In the genomic region with DNA sequence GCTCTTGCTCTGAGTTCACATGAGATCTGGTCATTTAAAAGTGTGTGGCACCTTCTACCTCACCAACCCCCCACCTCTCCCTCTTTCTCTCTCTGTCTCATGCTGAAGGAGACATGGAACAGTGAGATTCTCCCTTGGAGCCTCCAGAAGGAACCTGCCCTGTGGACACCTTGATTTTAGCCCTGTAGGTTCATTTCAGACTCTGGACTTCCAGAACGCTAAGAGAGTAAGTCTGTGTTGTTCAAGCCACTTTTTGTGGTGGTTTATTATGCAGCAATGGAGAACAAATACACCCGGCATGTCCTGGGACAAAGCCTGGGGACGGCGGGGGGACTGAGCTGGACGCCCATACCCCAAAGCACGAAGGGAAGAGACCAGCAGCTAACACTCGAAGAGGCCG, we compare ENCODE assay signal across 21 cellular contexts. TPM values are rescaled to one million over a fixed set of nuclear protein-coding genes. Genes with fewer than 3 reads are reported as not detected.
DNase-seq lines count a peak whose midpoint lies in the region; ATAC-seq, FAIRE-seq and TF ChIP-seq lines count a peak whose summit lies in the region.
"Had no signal": no experiment of that assay in that cellular context is flagged by ENCODE, and none has a peak within 500 bp of the region (broad histone marks: within the 10 kb centered on the region; RNA-seq: fewer than 3 reads in every experiment).

No MANE protein-coding gene starts in this region.

- no peaks in the 10 kb centered on the region for H3K9me1 ChIP-seq in K562 (ENCODE audit: control insufficient read depth, insufficient read depth, low read length)

- no peaks in the 10 kb centered on the region for H3K27me3 Mint-ChIP-seq in natural killer cell treated with Interleukin-12 subunit alpha and Interleukin-12 subunit beta and Interleukin-15 and Interleukin-18, amount 100 ng/mL, for 72 hours
- H3K27me3 Mint-ChIP-seq in natural killer cell (ENCODE audit: low read depth in 2 of 2), result no peaks in the 10 kb centered on the region

- no peak for FAIRE-seq in K562 (lab: Jason Lieb, UNC)

- DNase-seq in natural killer cell treated with Interleukin-12 subunit alpha and Interleukin-12 subunit beta and Interleukin-15 and Interleukin-18, amount 100 ng/mL, for 72 hours (ENCODE audit: low spot score), result no peak
- DNase-seq in natural killer cell (no peak), K562 (ENCODE audit: extremely low read depth in 1 of 4, low spot score in 3 of 4) (peak in 1 of 4 experiments; percentile 10), sciatic nerve (ENCODE audit: low spot score) (peak; percentile 3), GM20000 (ENCODE audit: low spot score) (no peak), NCI-H345 treated with DMSO at 0.1 percent for 48 hours (lab: John Stamatoyannopoulos, UW; ENCODE audit: unreplicated experiment) (no peak), NCI-H82 (lab: John Stamatoyannopoulos, UW) (no peak)
- DNase-seq: DMS79 treated with DMSO at 0.1 percent for 48 hours; HCEC 1CT; NCI-H1105; NCI-H2081; NCI-H2171 treated with DMSO at 0.1 percent for 48 hours; NCI-H446 treated with DMSO at 0.1 percent for 48 hours; NCI-H69; NK-92 treated with Interleukin-12 subunit alpha and Interleukin-12 subunit beta, amount 100 ng/mL, for 24 hours; OCI-M1; SHP77 had no signal

- H3K79me2 ChIP-seq in K562 (ENCODE audit: control insufficient read depth, insufficient read depth, low read length), result no peaks in the 10 kb centered on the region

- in situ Hi-C loops in K562 (cut with MboI), result no loop called here

- no peaks in the 10 kb centered on the region for H4K20me1 ChIP-seq in K562 (replicated peaks; ENCODE audit: control insufficient read depth, insufficient read depth, low read length)

- peaks cover 41 to 44% of the 10 kb centered on the region in 2 donors for H3K4me1 Mint-ChIP-seq in natural killer cell treated with Interleukin-12 subunit alpha and Interleukin-12 subunit beta and Interleukin-15 and Interleukin-18, amount 100 ng/mL, for 72 hours (ENCODE audit: low read depth in 2 of 2)
- H3K4me1 Mint-ChIP-seq in natural killer cell, result peaks cover 38 to 40% of the 10 kb centered on the region in 2 donors

- no peak for TF ChIP-seq CTCF in natural killer cell (IDR thresholded peaks at IDR 0.05)
- TF ChIP-seq CTCF in K562 (IDR thresholded peaks at IDR 0.05 in 2 of 3, conservative IDR thresholded peaks at IDR 0.05 in 1 of 3; ENCODE audit: insufficient read depth in 2 of 3, low read depth in 1 of 3, low read length in 3 of 3), result no peak
- TF ChIP-seq CTCF in GM20000 (IDR thresholded peaks at IDR 0.05; ENCODE audit: extremely low read depth, missing control alignments), result no peak

- H3K36me3 ChIP-seq in K562 (ENCODE audit: control insufficient read depth, insufficient read depth, low read length), result no peaks in the 10 kb centered on the region

- no peaks in the 10 kb centered on the region for H3K9me3 Mint-ChIP-seq in natural killer cell treated with Interleukin-12 subunit alpha and Interleukin-12 subunit beta and Interleukin-15 and Interleukin-18, amount 100 ng/mL, for 72 hours
- no peaks in the 10 kb centered on the region for H3K9me3 Mint-ChIP-seq in natural killer cell

- CTCF ChIA-PET in K562 (lab: Yijun Ruan, JAX; ENCODE audit: low intra/inter-chr PET ratio), result no interaction called here

- intact Hi-C loops in natural killer cell (cut with micrococcal nuclease) (no loop called here), K562 (cut with micrococcal nuclease) (no loop called here), sciatic nerve (cut with DNase I) (no loop called here)

- H3K27me3 ChIP-seq in K562 (ENCODE audit: control insufficient read depth in 2 of 2, insufficient read depth in 2 of 2, low read length in 2 of 2), result no peaks in the 10 kb centered on the region

- no peak for TF ChIP-seq EP300 in K562 (IDR thresholded peaks at IDR 0.05; ENCODE audit: low read length)

- H3K9me3 ChIP-seq in K562 (replicated peaks; ENCODE audit: control insufficient read depth, insufficient read depth, low read depth, low read length), result no peaks in the 10 kb centered on the region

- no peak overlapping the region for H3K4me3 ChIP-seq in K562
- H3K4me3 ChIP-seq: GM23248, SK-N-MC had no signal

- H2AFZ ChIP-seq in K562 (ENCODE audit: low read depth, low read length), result no peak overlapping the region
- H2AFZ ChIP-seq: GM23248 had no signal

- no peak overlapping the region for H3K4me3 Mint-ChIP-seq in natural killer cell treated with Interleukin-12 subunit alpha and Interleukin-12 subunit beta and Interleukin-15 and Interleukin-18, amount 100 ng/mL, for 72 hours
- no peak overlapping the region for H3K4me3 Mint-ChIP-seq in natural killer cell

- BruUV-seq in K562 (replicated peaks; lab: Mats Ljungman, UMichigan), result no TSS peak

- WGBS in K562 (ENCODE audit: insufficient coverage, low coverage, missing lambda C conversion rate), result 22% methylated on average over 8 of the region's 8 CpGs

- no peaks in the 10 kb centered on the region for H3K36me3 Mint-ChIP-seq in natural killer cell treated with Interleukin-12 subunit alpha and Interleukin-12 subunit beta and Interleukin-15 and Interleukin-18, amount 100 ng/mL, for 72 hours
- H3K36me3 Mint-ChIP-seq in natural killer cell, result no peaks in the 10 kb centered on the region
- H3K36me3 Mint-ChIP-seq: CD14-positive monocyte had no signal

- POLR2A ChIA-PET in K562 (lab: Yijun Ruan, JAX), result interaction anchor here (0.6 to 1.3 kb wide), 5 partner anchors 12 to 313 kb away, joined by 3 to 5 read pairs (median 3); a partner anchor contains a TSS

- H3K27ac ChIP-seq in K562 (ENCODE audit: extremely low read depth, low read depth, low read length), result no peak overlapping the region
- H3K27ac ChIP-seq: SK-N-MC had no signal

- no peak for TF ChIP-seq RAD21 in K562 (CRISPR knock-in tag; conservative IDR thresholded peaks at IDR 0.05 in 1 of 2, IDR thresholded peaks at IDR 0.05 in 1 of 2)

- no peak for ATAC-seq in natural killer cell treated with Interleukin-12 subunit alpha and Interleukin-12 subunit beta and Interleukin-15 and Interleukin-18, amount 100 ng/mL, for 72 hours
- ATAC-seq in natural killer cell, result no peak
- ATAC-seq in K562, result no peak
- ATAC-seq in sciatic nerve, result no peak

- no peak overlapping the region for H3K9ac ChIP-seq in K562 (ENCODE audit: insufficient read depth in 1 of 2, low read depth in 2 of 2, low read length in 2 of 2)
- H3K9ac ChIP-seq: GM23248 had no signal

- peak overlapping the region; percentile 17 to 82 for H3K27ac Mint-ChIP-seq in natural killer cell treated with Interleukin-12 subunit alpha and Interleukin-12 subunit beta and Interleukin-15 and Interleukin-18, amount 100 ng/mL, for 72 hours
- no peak overlapping the region for H3K27ac Mint-ChIP-seq in natural killer cell

- H3K4me1 ChIP-seq in K562 (replicated peaks in 1 of 2; ENCODE audit: control insufficient read depth in 2 of 2, insufficient read depth in 2 of 2, low read length in 2 of 2), result peaks cover 21 to 27% of the 10 kb centered on the region in 2 experiments

- TF ChIP-seq POLR2A in K562 (conservative IDR thresholded peaks at IDR 0.05), result no peak

- no peak overlapping the region for H3K4me2 ChIP-seq in K562 (ENCODE audit: insufficient read depth, low read length)

RNA-seq across cellular contexts. Expression of a gene that starts 20.7 kb away (rescaled TPM):
- 10 to 100 TPM; 10.2 to 13.7 TPM for total RNA-seq in natural killer cell treated with Interleukin-12 subunit alpha and Interleukin-12 subunit beta and Interleukin-15 and Interleukin-18, amount 100 ng/mL, for 72 hours
- 10 to 100 TPM in 1 of 3 donors, 1 to 10 TPM in 2; 6.7 to 17.7 (median 8.4) TPM for total RNA-seq in natural killer cell
- not detected in 2 replicates for total RNA-seq in K562 (2011; cell fraction: chromatin; rRNA removed; ENCODE audit: low replicate concordance)
- not detected in 2 replicates for total RNA-seq in K562 (2011; cell fraction: nucleolus; rRNA removed)
- total RNA-seq in K562 (2011; cell fraction: nucleoplasm; rRNA removed), result not detected in 2 replicates
- total RNA-seq in K562 (2014; rRNA removed), result not detected in 2 replicates
- total RNA-seq in K562 (2014; rRNA removed; fragmentation: Illumina TruSeq; extraction: Trizol), result not detected in 2 replicates
- not detected in 2 replicates for total RNA-seq in K562 (2015; rRNA removed; fragmentation: Illumina TruSeq; extraction: Trizol)
- 0.16 TPM in 1 of 2 replicates, not detected in the other for total RNA-seq in K562 (2021)
- not detected in 2 replicates for polyA plus RNA-seq in K562 (2011; rRNA removed)
- polyA plus RNA-seq in K562 (2011; cell fraction: cytosol; rRNA removed), result not detected in 2 replicates
- not detected in 2 replicates for polyA plus RNA-seq in K562 (2011; cell fraction: nucleus; rRNA removed)
- 0.01 TPM in 2 replicates for polyA plus RNA-seq in K562 (2012)
- polyA plus RNA-seq in K562 (2014; fragmentation: Illumina TruSeq; extraction: Trizol), result not detected in 2 replicates
- polyA plus RNA-seq in K562 (2014; fragmentation: Nextera tagmentation; extraction: Ambion mirVana), result not detected
- not detected in 2 replicates for polyA plus RNA-seq in K562 (2014; rRNA removed)
- polyA minus RNA-seq in K562 (2011; rRNA and poly(A)+ RNA removed), result not detected in 2 replicates
- polyA minus RNA-seq in K562 (2011; cell fraction: cytosol; rRNA and poly(A)+ RNA removed), result not detected in 2 replicates
- polyA minus RNA-seq in K562 (2011; cell fraction: nucleus; rRNA and poly(A)+ RNA removed), result not detected in 2 replicates
- 22.4 TPM for total RNA-seq in sciatic nerve
- total RNA-seq: G401, GM23248 had no signal
- polyA plus RNA-seq: GM23248 had no signal

RNA-seq across cellular contexts. Expression of a gene that starts 50.6 kb away (rescaled TPM):
- 1 to 10 TPM; 4.0 to 5.1 TPM for total RNA-seq in natural killer cell treated with Interleukin-12 subunit alpha and Interleukin-12 subunit beta and Interleukin-15 and Interleukin-18, amount 100 ng/mL, for 72 hours
- total RNA-seq in natural killer cell (1 to 10 TPM; 1.3 to 2.7 (median 1.6) TPM), K562 (2014; rRNA removed) (18.6 and 21.8 TPM in 2 replicates), K562 (2014; rRNA removed; fragmentation: Illumina TruSeq; extraction: Trizol) (1.1 and 1.8 TPM in 2 replicates), K562 (2015; rRNA removed; fragmentation: Illumina TruSeq; extraction: Trizol) (5.5 and 5.7 TPM in 2 replicates), K562 (2021) (18.7 and 19.2 TPM in 2 replicates), sciatic nerve (11.1 TPM)
- total RNA-seq in K562 (2011; cell fraction: chromatin; rRNA removed; ENCODE audit: low replicate concordance), result 3.1 and 10.5 TPM in 2 replicates
- total RNA-seq in K562 (2011; cell fraction: nucleolus; rRNA removed), result 12.0 and 14.7 TPM in 2 replicates
- 5.9 TPM in 2 replicates for total RNA-seq in K562 (2011; cell fraction: nucleoplasm; rRNA removed)
- polyA plus RNA-seq in K562 (2011; rRNA removed) (4.9 and 8.3 TPM in 2 replicates), K562 (2014; fragmentation: Illumina TruSeq; extraction: Trizol) (1.5 and 3.5 TPM in 2 replicates), K562 (2014; fragmentation: Nextera tagmentation; extraction: Ambion mirVana) (under 1 TPM; 0.04 to 0.20 TPM), K562 (2014; rRNA removed) (13.1 and 13.2 TPM in 2 replicates)
- polyA plus RNA-seq in K562 (2011; cell fraction: cytosol; rRNA removed), result 7.9 and 29.5 TPM in 2 replicates
- polyA plus RNA-seq in K562 (2011; cell fraction: nucleus; rRNA removed), result 9.1 and 15.1 TPM in 2 replicates
- 11.8 and 13.9 TPM in 2 replicates for polyA plus RNA-seq in K562 (2012)
- 1.3 and 1.6 TPM in 2 replicates for polyA minus RNA-seq in K562 (2011; rRNA and poly(A)+ RNA removed)
- polyA minus RNA-seq in K562 (2011; cell fraction: cytosol; rRNA and poly(A)+ RNA removed), result 7.2 and 17.1 TPM in 2 replicates
- 4.3 and 5.3 TPM in 2 replicates for polyA minus RNA-seq in K562 (2011; cell fraction: nucleus; rRNA and poly(A)+ RNA removed)

Comparison
In these comparisons a context has a peak if more than half of its experiments do, and no peak if none do; other contexts are left out.
1. H3K27ac Mint-ChIP-seq: peak in natural killer cell treated with Interleukin-12 subunit alpha and Interleukin-12 subunit beta and Interleukin-15 and Interleukin-18, amount 100 ng/mL, for 72 hours (2 of 2); none in natural killer cell (0 of 2).
2. RNA of a gene that starts 20.7 kb away (total RNA-seq): 22.4 TPM in sciatic nerve (single experiment), 10.2 to 13.7 TPM in natural killer cell treated with Interleukin-12 subunit alpha and Interleukin-12 subunit beta and Interleukin-15 and Interleukin-18, amount 100 ng/mL, for 72 hours and 6.7 to 17.7 TPM in natural killer cell; 0.16 TPM in K562; every median in the first group is over 4 times any median in the second.